In the genomic region with DNA sequence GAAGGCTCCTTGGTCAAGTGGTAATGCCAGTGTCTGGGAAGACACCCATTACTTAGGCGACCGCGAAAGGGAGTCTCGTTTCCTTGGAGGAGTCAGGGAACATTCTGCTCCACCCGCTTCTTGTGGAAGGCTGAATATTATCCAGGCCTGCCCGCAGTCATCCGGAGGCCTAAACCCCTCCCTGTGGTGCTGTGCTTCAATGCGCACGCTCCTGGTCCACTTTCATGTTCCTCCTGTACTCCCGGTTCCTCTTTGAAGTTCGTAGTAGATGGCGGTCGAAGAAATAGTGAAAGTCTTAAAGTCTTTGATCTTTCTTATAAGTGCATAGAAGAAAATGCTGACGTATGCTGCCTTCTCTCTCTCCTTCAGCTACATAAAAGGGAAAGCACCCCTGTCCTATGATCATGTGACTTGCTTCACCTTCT, we compare ENCODE assay signal across 3 cellular contexts.
A peak's percentile ranks its signal among the peaks of the same experiment; 100 is the strongest.
TF ChIP-seq lines count a peak whose summit lies in the region.

No MANE protein-coding gene starts in this region.

TF ChIP-seq in GM12891, 5 proteins besides CTCF, POLR2A, EP300 and RAD21:
- peak; percentile 62 for TF ChIP-seq SPI1 (IDR thresholded peaks at IDR 0.05; ENCODE audit: low read depth, low read length)

TF ChIP-seq in K562, 482 proteins besides CTCF, POLR2A, EP300 and RAD21:
- TF ChIP-seq, protein P1, sequence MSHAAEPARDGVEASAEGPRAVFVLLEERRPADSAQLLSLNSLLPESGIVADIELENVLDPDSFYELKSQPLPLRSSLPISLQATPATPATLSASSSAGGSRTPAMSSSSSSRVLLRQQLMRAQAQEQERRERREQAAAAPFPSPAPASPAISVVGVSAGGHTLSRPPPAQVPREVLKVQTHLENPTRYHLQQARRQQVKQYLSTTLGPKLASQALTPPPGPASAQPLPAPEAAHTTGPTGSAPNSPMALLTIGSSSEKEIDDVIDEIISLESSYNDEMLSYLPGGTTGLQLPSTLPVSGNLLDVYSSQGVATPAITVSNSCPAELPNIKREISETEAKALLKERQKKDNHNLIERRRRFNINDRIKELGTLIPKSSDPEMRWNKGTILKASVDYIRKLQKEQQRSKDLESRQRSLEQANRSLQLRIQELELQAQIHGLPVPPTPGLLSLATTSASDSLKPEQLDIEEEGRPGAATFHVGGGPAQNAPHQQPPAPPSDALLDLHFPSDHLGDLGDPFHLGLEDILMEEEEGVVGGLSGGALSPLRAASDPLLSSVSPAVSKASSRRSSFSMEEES (CRISPR knock-in tag; IDR thresholded peaks at IDR 0.05): peak; percentile 41
TF ChIP-seq in K562: peak in this region for 1; not testable (repeated sequence) for 481.

TF ChIP-seq in HepG2, 621 proteins besides CTCF, POLR2A, EP300 and RAD21:
- TF ChIP-seq ZNF768 (CRISPR knock-in tag; IDR thresholded peaks at IDR 0.05) (peak; percentile 58; the same call in 1 of the 2 replicates), MAFK (conservative IDR thresholded peaks at IDR 0.05 in 1 of 2, IDR thresholded peaks at IDR 0.05 in 1 of 2; ENCODE audit: low read length in 2 of 2) (peak in 1 of 2 experiments; percentile 56; a peak in 2 of 4 replicates)
